19 cellular contexts compared by ENCODE assay signal in genomic region chr2:75021672-75022071, GRCh38.
DNase-seq lines count a peak whose midpoint lies in the region; ATAC-seq and TF ChIP-seq lines count a peak whose summit lies in the region.
"Had no signal": no experiment of that assay in that cellular context is flagged by ENCODE, and none has a peak within 500 bp of the region (broad histone marks: within the 10 kb centered on the region; RNA-seq: fewer than 3 reads in every experiment).

No MANE protein-coding gene starts in this region.

- H3K27me3 ChIP-seq in right atrium auricular region (no peaks in the 10 kb centered on the region), adipocyte (replicated peaks; ENCODE audit: control insufficient read depth, insufficient read depth, low read length) (no peaks in the 10 kb centered on the region), right cardiac atrium (ENCODE audit: control insufficient read depth, insufficient read depth) (no peaks in the 10 kb centered on the region), aorta (ENCODE audit: control insufficient read depth in 1 of 2, insufficient read depth in 2 of 2, low read length in 1 of 2) (no peaks in the 10 kb centered on the region)
- H3K27me3 ChIP-seq in CD4-positive, alpha-beta T cell (ENCODE audit: control insufficient read depth, insufficient read depth, low read length) = no peaks in the 10 kb centered on the region
- H3K27me3 ChIP-seq: suprapubic skin had no signal

- no peaks in the 10 kb centered on the region for H3K27me3 Mint-ChIP-seq in CD4-positive, alpha-beta T cell
- H3K27me3 Mint-ChIP-seq in activated T-cell treated with anti-CD3 and anti-CD28 coated beads, Interleukin-2, amount 50 U/mL, for 4 hours (ENCODE audit: low read depth) = no peaks in the 10 kb centered on the region
- H3K27me3 Mint-ChIP-seq: activated CD4-positive, alpha-beta T cell treated with anti-CD3 and anti-CD28 coated beads, Interleukin-2, amount 10 ng/mL, durations not matched to agents 24 days and 14 days had no signal

- no peaks in the 10 kb centered on the region for H3K36me3 Mint-ChIP-seq in CD4-positive, alpha-beta T cell (ENCODE audit: low read depth)
- no peaks in the 10 kb centered on the region for H3K36me3 Mint-ChIP-seq in activated T-cell treated with anti-CD3 and anti-CD28 coated beads, Interleukin-2, amount 50 U/mL, for 4 hours (ENCODE audit: insufficient read depth)

- H3K4me3 Mint-ChIP-seq in CD4-positive, alpha-beta T cell = no peak overlapping the region
- H3K4me3 Mint-ChIP-seq in activated T-cell treated with anti-CD3 and anti-CD28 coated beads, Interleukin-2, amount 50 U/mL, for 4 hours = no peak overlapping the region
- H3K4me3 Mint-ChIP-seq: activated CD4-positive, alpha-beta T cell treated with anti-CD3 and anti-CD28 coated beads, Interleukin-2, amount 10 ng/mL, durations not matched to agents 24 days and 14 days had no signal

- H3K36me3 ChIP-seq in right atrium auricular region = no peaks in the 10 kb centered on the region
- no peaks in the 10 kb centered on the region for H3K36me3 ChIP-seq in adipocyte (ENCODE audit: control insufficient read depth, insufficient read depth, low read length, severe bottlenecking)
- no peaks in the 10 kb centered on the region for H3K36me3 ChIP-seq in aorta (ENCODE audit: control insufficient read depth in 1 of 2, insufficient read depth in 2 of 2, low read length in 1 of 2)
- H3K36me3 ChIP-seq: suprapubic skin had no signal

- H3K4me1 ChIP-seq in right atrium auricular region (no peaks in the 10 kb centered on the region), adipocyte (ENCODE audit: control insufficient read depth, insufficient read depth, low read length) (peaks cover 26% of the 10 kb centered on the region), right cardiac atrium (ENCODE audit: control insufficient read depth, insufficient read depth, low read length) (no peaks in the 10 kb centered on the region), aorta (ENCODE audit: control insufficient read depth in 1 of 2, insufficient read depth in 2 of 2, low read length in 2 of 2) (peaks cover 0 to 1% of the 10 kb centered on the region in 2 donors)
- H3K4me1 ChIP-seq: suprapubic skin had no signal

- no peak overlapping the region for H3K27ac Mint-ChIP-seq in CD4-positive, alpha-beta T cell
- H3K27ac Mint-ChIP-seq: activated CD4-positive, alpha-beta T cell treated with anti-CD3 and anti-CD28 coated beads, Interleukin-2, amount 10 ng/mL, durations not matched to agents 24 days and 14 days had no signal

- H3K4me1 Mint-ChIP-seq in CD4-positive, alpha-beta T cell (ENCODE audit: low read depth) = no peaks in the 10 kb centered on the region
- no peaks in the 10 kb centered on the region for H3K4me1 Mint-ChIP-seq in activated T-cell treated with anti-CD3 and anti-CD28 coated beads, Interleukin-2, amount 50 U/mL, for 4 hours (ENCODE audit: low read depth)
- H3K4me1 Mint-ChIP-seq: activated CD4-positive, alpha-beta T cell treated with anti-CD3 and anti-CD28 coated beads, Interleukin-2, amount 10 ng/mL, durations not matched to agents 24 days and 14 days had no signal

- H3K9me3 Mint-ChIP-seq in CD4-positive, alpha-beta T cell = no peaks in the 10 kb centered on the region
- H3K9me3 Mint-ChIP-seq in activated T-cell treated with anti-CD3 and anti-CD28 coated beads, Interleukin-2, amount 50 U/mL, for 4 hours = peaks cover 3% of the 10 kb centered on the region
- H3K9me3 Mint-ChIP-seq: activated CD4-positive, alpha-beta T cell treated with anti-CD3 and anti-CD28 coated beads, Interleukin-2, amount 10 ng/mL, durations not matched to agents 24 days and 14 days had no signal

- CTCF ChIA-PET in CD4-positive, alpha-beta T cell (lab: Charles Lee) = interaction anchor here (1.6 kb wide), 1 partner anchor 18 kb away, joined by 4 read pairs; no protein-coding TSS in a partner anchor

- POLR2A ChIA-PET in CD4-positive, alpha-beta T cell (lab: Charles Lee) = no interaction called here

- H3K9me3 ChIP-seq in right atrium auricular region = no peaks in the 10 kb centered on the region
- no peaks in the 10 kb centered on the region for H3K9me3 ChIP-seq in adipocyte (ENCODE audit: control insufficient read depth, low read length)
- H3K9me3 ChIP-seq in right cardiac atrium (ENCODE audit: control insufficient read depth, low read length) = no peaks in the 10 kb centered on the region
- H3K9me3 ChIP-seq in aorta (ENCODE audit: control insufficient read depth, low read length) = no peaks in the 10 kb centered on the region
- no peaks in the 10 kb centered on the region for H3K9me3 ChIP-seq in CD4-positive, alpha-beta T cell (ENCODE audit: control insufficient read depth, low read length)
- H3K9me3 ChIP-seq: suprapubic skin had no signal

- H3K9ac ChIP-seq in adipocyte (ENCODE audit: low read length) = peak overlapping the region; percentile 48

- H3K4me3 ChIP-seq in right atrium auricular region (no peak overlapping the region), adipocyte (ENCODE audit: low read length) (peak overlapping the region; percentile 49), right cardiac atrium (ENCODE audit: low read length) (no peak overlapping the region), aorta (ENCODE audit: low read length in 2 of 2) (no peak overlapping the region)
- H3K4me3 ChIP-seq: K562, suprapubic skin had no signal

- H3K27ac ChIP-seq in right atrium auricular region = no peak overlapping the region
- no peak overlapping the region for H3K27ac ChIP-seq in right cardiac atrium (ENCODE audit: low read length)
- H3K27ac ChIP-seq in aorta (ENCODE audit: low read depth in 1 of 2, low read length in 2 of 2) = no peak overlapping the region
- no peak overlapping the region for H3K27ac ChIP-seq in CD4-positive, alpha-beta T cell (ENCODE audit: low read depth, low read length)
- H3K27ac ChIP-seq: RWPE1, suprapubic skin had no signal

- ATAC-seq in Right ventricle myocardium superior (ENCODE audit: poor library complexity) (peak; percentile 85), right cardiac atrium (peak; percentile 72 to 81), aorta (ENCODE audit: low FRiP score) (peak; percentile 70), GM21447 (IDR thresholded peaks at IDR 0.05; ENCODE audit: unreplicated experiment) (no peak)
- no peak for ATAC-seq in CD4-positive, alpha-beta T cell (ENCODE audit: poor library complexity)
- no peak for ATAC-seq in activated T-cell treated with anti-CD3 and anti-CD28 coated beads, Interleukin-2, amount 50 U/mL, for 4 hours
- ATAC-seq: K562 had no signal

- WGBS in right cardiac atrium = 49% methylated on average over 1 of the region's 1 CpG
- WGBS in aorta, 2 donors = 14% methylated on average over 1 of the region's 1 CpG

- DNase-seq in Right ventricle myocardium superior (no peak), right atrium auricular region (ENCODE audit: low spot score) (no peak), adipocyte (ENCODE audit: low read depth) (peak; percentile 83), right cardiac atrium (no peak), aorta (no peak)
- DNase-seq in CD4-positive, alpha-beta T cell = no peak
- DNase-seq in activated T-cell treated with anti-CD3 and anti-CD28 coated beads, Interleukin-2, amount 50 U/mL, for 4 hours = no peak
- DNase-seq: ACHN; activated CD4-positive, alpha-beta T cell treated with anti-CD3 and anti-CD28 coated beads, Interleukin-2, amount 10 ng/mL, durations not matched to agents 24 days and 14 days; activated T-cell treated with anti-CD3 and anti-CD28 coated beads, Interleukin-2, amount 50 U/mL, for 48 hours; amniotic stem cell; effector memory CD4-positive, alpha-beta T cell; head of caudate nucleus; NCI-H146; NCI-H748 treated with DMSO at 0.1 percent for 48 hours had no signal

- intact Hi-C loops in Right ventricle myocardium superior (cut with DNase I) = no loop called here
- intact Hi-C loops in right cardiac atrium (cut with DNase I) = no loop called here
- intact Hi-C loops in aorta (cut with DNase I) = no loop called here
- intact Hi-C loops in CD4-positive, alpha-beta T cell (cut with DNase I, micrococcal nuclease) = no loop called here

- no peak for TF ChIP-seq CTCF in right atrium auricular region (IDR thresholded peaks at IDR 0.05)
- no peak for TF ChIP-seq CTCF in CD4-positive, alpha-beta T cell (IDR thresholded peaks at IDR 0.05)

Comparison
In these comparisons a context has a peak if more than half of its experiments do, and no peak if none do; other contexts are left out.
1. ATAC-seq: peak in Right ventricle myocardium superior (single experiment), right cardiac atrium (2 of 2) and aorta (single experiment); none in CD4-positive, alpha-beta T cell (single experiment), GM21447 (single experiment) and activated T-cell treated with anti-CD3 and anti-CD28 coated beads, Interleukin-2, amount 50 U/mL, for 4 hours (0 of 2).